Comparison of ENCODE assay signal across 8 cellular contexts in genomic region chr4:38663801-38664703, GRCh38. TPM values are rescaled to one million over a fixed set of nuclear protein-coding genes. Genes with fewer than 3 reads are reported as not detected.
DNase-seq lines count a peak whose midpoint lies in the region; ATAC-seq and TF ChIP-seq lines count a peak whose summit lies in the region.

Gene KLF3, plus strand, starts transcription at chr4:38664199. Its CDS starts 16,427 bp downstream, at chr4:38680626.

- peak; percentile 63 for ATAC-seq in GM21723 (IDR thresholded peaks at IDR 0.05; ENCODE audit: unreplicated experiment)
- peak; percentile 48 for ATAC-seq in RWPE2 (ENCODE audit: low read depth)
- ATAC-seq in natural killer cell = peak; percentile 71 to 91 (median 80)

- H3K4me1 ChIP-seq in RWPE2 (ENCODE audit: insufficient read depth, poor library complexity, severe bottlenecking) = peaks cover 22% of the 10 kb centered on the region

- no peaks in the 10 kb centered on the region for H3K36me3 Mint-ChIP-seq in natural killer cell

- TF ChIP-seq CTCF in RWPE2 (IDR thresholded peaks at IDR 0.05; ENCODE audit: poor library complexity, severe bottlenecking) = no peak
- TF ChIP-seq CTCF in natural killer cell (IDR thresholded peaks at IDR 0.05) = no peak

- no peaks in the 10 kb centered on the region for H3K27me3 ChIP-seq in RWPE2 (ENCODE audit: insufficient read depth, poor library complexity, severe bottlenecking)

- H3K36me3 ChIP-seq in RWPE2 (ENCODE audit: low read depth) = peaks cover 17% of the 10 kb centered on the region

- no peaks in the 10 kb centered on the region for H3K27me3 Mint-ChIP-seq in natural killer cell (ENCODE audit: low read depth in 2 of 2)

- no peaks in the 10 kb centered on the region for H3K9me3 ChIP-seq in RWPE2 (ENCODE audit: severe bottlenecking)

- H3K4me3 ChIP-seq in RWPE2 (ENCODE audit: severe bottlenecking) = peak within 1 kb of the TSS; percentile 97

- H3K9me3 Mint-ChIP-seq in natural killer cell = no peaks in the 10 kb centered on the region

- H3K27ac Mint-ChIP-seq in natural killer cell = peak within 1 kb of the TSS; percentile 99

- intact Hi-C loops in natural killer cell (cut with micrococcal nuclease) = loop anchor here (1.0 kb wide), 1 partner anchor 10 kb away; no protein-coding TSS in a partner anchor

- H3K4me3 Mint-ChIP-seq in natural killer cell = peak within 1 kb of the TSS; percentile 97

- peaks cover 55 to 62% of the 10 kb centered on the region in 2 donors for H3K4me1 Mint-ChIP-seq in natural killer cell

- DNase-seq in DMS153 (lab: John Stamatoyannopoulos, UW) = peak; percentile 54
- peak; percentile 70 for DNase-seq in KG1 (lab: John Stamatoyannopoulos, UW)
- DNase-seq in RWPE2 (ENCODE audit: low spot score) = peak; percentile 91
- DNase-seq in activated T-helper 9 cell treated with anti-CD3 and anti-CD28 coated beads, Interleukin-2, amount 50 U/mL, for 16 hours (ENCODE audit: low read depth) = peak; percentile 83
- DNase-seq in fibroblast of peridontal ligament (ENCODE audit: extremely low read depth) = peak; percentile 84
- DNase-seq in natural killer cell = peak; percentile 90
- DNase-seq in stimulated activated naive CD4-positive, alpha-beta T cell (lab: John Stamatoyannopoulos, UW) = peak; percentile 87 to 95 (median 90)

- peak within 1 kb of the TSS; percentile 91 for H3K27ac ChIP-seq in RWPE2 (ENCODE audit: poor library complexity, severe bottlenecking)

RNA-seq across cellular contexts. Expression of gene KLF3, which starts in this region (rescaled TPM):
- 100 to 1,000 TPM; 109 to 114 (median 112) TPM for total RNA-seq in natural killer cell

Comparison
In these comparisons a context has a peak if more than half of its experiments do, and no peak if none do; other contexts are left out.
1. Peak in every context shown above with its lines: DNase-seq, ATAC-seq, H3K4me3 ChIP-seq and H3K27ac ChIP-seq.